ENCODE assay signal across 19 cellular contexts in the genomic region with DNA sequence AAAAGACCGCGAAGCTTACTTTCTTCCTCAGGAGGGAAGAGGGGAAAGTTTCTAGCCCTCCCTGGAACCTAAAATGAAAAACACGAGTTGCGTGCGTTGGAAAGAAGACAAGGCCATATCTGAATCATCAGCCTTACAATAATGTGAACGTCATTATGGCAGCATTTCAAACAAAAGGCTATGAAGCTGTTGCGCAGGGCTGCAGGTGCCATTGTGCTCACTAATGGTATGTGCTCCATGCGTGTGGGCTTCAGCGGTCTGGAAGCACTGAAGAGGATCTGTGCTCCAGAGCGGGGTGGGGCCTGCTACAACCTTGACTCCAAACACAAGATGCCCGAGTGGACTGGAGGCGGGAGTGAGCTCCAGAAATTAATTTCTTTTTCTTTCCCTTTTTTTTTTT. TPM values are rescaled to one million over a fixed set of nuclear protein-coding genes. Genes with fewer than 3 reads are reported as not detected.
DNase-seq lines count a peak whose midpoint lies in the region; ATAC-seq, FAIRE-seq and TF ChIP-seq lines count a peak whose summit lies in the region.
"Had no signal": no experiment of that assay in that cellular context is flagged by ENCODE, and none has a peak within 500 bp of the region (broad histone marks: within the 10 kb centered on the region; RNA-seq: fewer than 3 reads in every experiment).

No MANE protein-coding gene starts in this region.

- H3K9me3 ChIP-seq in HCT116 (ENCODE audit: control insufficient read depth in 1 of 2, insufficient read depth in 1 of 2, low read depth in 1 of 2, low read length in 2 of 2) (no peaks in the 10 kb centered on the region), astrocyte (ENCODE audit: insufficient read depth, low read depth, low read length) (no peaks in the 10 kb centered on the region), neuronal stem cell (replicated peaks in 1 of 2; ENCODE audit: control insufficient read depth in 2 of 2, insufficient read depth in 1 of 2, low read depth in 1 of 2, low read length in 2 of 2) (no peaks in the 10 kb centered on the region)

- H3K4me1 ChIP-seq in HCT116 (ENCODE audit: control insufficient read depth in 1 of 2, insufficient read depth in 2 of 2, low read length in 2 of 2) (peaks cover 69 to 93% of the 10 kb centered on the region in 2 experiments), astrocyte (ENCODE audit: insufficient read depth, low read length) (peaks cover 23% of the 10 kb centered on the region), neuronal stem cell (ENCODE audit: control insufficient read depth in 2 of 2, insufficient read depth in 1 of 2, low read depth in 1 of 2, low read length in 2 of 2) (peaks cover 0 to 1% of the 10 kb centered on the region in 2 donors)

- no peaks in the 10 kb centered on the region for H3K9me3 Mint-ChIP-seq in astrocyte (ENCODE audit: unreplicated experiment)
- H3K9me3 Mint-ChIP-seq: CD4-positive, CD25-positive, alpha-beta regulatory T cell had no signal

- H3K36me3 Mint-ChIP-seq in astrocyte (ENCODE audit: low read depth, unreplicated experiment): no peaks in the 10 kb centered on the region
- H3K36me3 Mint-ChIP-seq: CD4-positive, CD25-positive, alpha-beta regulatory T cell had no signal

- peak overlapping the region; percentile 67; the same call in 1 of the 2 replicates for H3K9ac ChIP-seq in HCT116 (ENCODE audit: low read length)
- H3K9ac ChIP-seq in astrocyte (ENCODE audit: low read length): no peak overlapping the region
- H3K9ac ChIP-seq in neuronal stem cell (ENCODE audit: low read depth, low read length, poor library complexity): no peak overlapping the region
- H3K9ac ChIP-seq: GM23248 had no signal

- RAD21 ChIA-PET in HCT116 (lab: Charles Lee; ENCODE audit: low non-redundant PET in 1 of 2, low total read pairs in 2 of 2, uncharacterized antibody in 2 of 2, unreplicated experiment in 2 of 2): no interaction called here

- H3K27ac Mint-ChIP-seq in astrocyte (ENCODE audit: unreplicated experiment): no peak overlapping the region
- H3K27ac Mint-ChIP-seq: CD4-positive, CD25-positive, alpha-beta regulatory T cell had no signal

- no peak overlapping the region for H4K8ac ChIP-seq in neuronal stem cell (ENCODE audit: low read depth, low read length)

- no CpG with 5 or more reads among the region's 12 CpGs for WGBS in neuronal stem cell (ENCODE audit: extremely low coverage in 2 of 2, insufficient read length in 2 of 2, insufficient replicate concordance in 1 of 2), 2 donors

- no peak for TF ChIP-seq POLR2A in HCT116 (IDR thresholded peaks at IDR 0.05; ENCODE audit: borderline replicate concordance, extremely low read depth, insufficient read depth, insufficient read length)

- no peak overlapping the region for H3K23ac ChIP-seq in neuronal stem cell (ENCODE audit: low read depth, low read length, poor library complexity)

- H3K79me2 ChIP-seq in HCT116 (ENCODE audit: insufficient read depth, low read length) (peaks cover under 1% of the 10 kb centered on the region; the same call in 1 of the 2 replicates), astrocyte (ENCODE audit: insufficient read depth, low read length) (no peaks in the 10 kb centered on the region)

- H3K18ac ChIP-seq in neuronal stem cell (ENCODE audit: low read length): no peak overlapping the region

- FAIRE-seq in astrocyte (lab: Jason Lieb, UNC): no peak
- FAIRE-seq: GM12878, GM18507, HTR-8/SVneo had no signal

- no peak overlapping the region for H2BK15ac ChIP-seq in neuronal stem cell (ENCODE audit: low read length)

- no peak overlapping the region for H2BK12ac ChIP-seq in neuronal stem cell (ENCODE audit: low read length)

- CTCF ChIA-PET in HCT116 (lab: Charles Lee): no interaction called here

- H3K9me2 ChIP-seq in HCT116 (ENCODE audit: insufficient read depth): no peaks in the 10 kb centered on the region

- no peak overlapping the region for H3K4me3 ChIP-seq in HCT116 (replicated peaks in 1 of 2; ENCODE audit: low read depth in 1 of 2, low read length in 2 of 2)
- no peak overlapping the region for H3K4me3 ChIP-seq in astrocyte (ENCODE audit: insufficient read depth, low read depth, low read length)
- H3K4me3 ChIP-seq in neuronal stem cell (ENCODE audit: low read length in 2 of 2): no peak overlapping the region
- H3K4me3 ChIP-seq: GM12878, GM23248 had no signal

- no peaks in the 10 kb centered on the region for H3K36me3 ChIP-seq in HCT116 (ENCODE audit: control insufficient read depth in 1 of 2, insufficient read depth in 2 of 2, low read length in 2 of 2)
- H3K36me3 ChIP-seq in astrocyte (ENCODE audit: insufficient read depth, low read length): no peaks in the 10 kb centered on the region
- no peaks in the 10 kb centered on the region for H3K36me3 ChIP-seq in neuronal stem cell (replicated peaks in 1 of 2; ENCODE audit: control insufficient read depth in 2 of 2, insufficient read depth in 2 of 2, low read length in 2 of 2)

- H2BK5ac ChIP-seq in neuronal stem cell (ENCODE audit: low read length): no peak overlapping the region

- H3K4me2 ChIP-seq in HCT116 (ENCODE audit: low read length) (peak overlapping the region; percentile 54; the same call in 1 of the 2 replicates), astrocyte (ENCODE audit: low read length) (peak overlapping the region; percentile 52), neuronal stem cell (ENCODE audit: insufficient read depth, low read length, poor library complexity, severe bottlenecking) (no peak overlapping the region)

- H4K20me1 ChIP-seq in HCT116 (ENCODE audit: insufficient read depth) (no peaks in the 10 kb centered on the region), astrocyte (ENCODE audit: insufficient read depth, low read length) (no peaks in the 10 kb centered on the region)

- H2AFZ ChIP-seq in HCT116 (ENCODE audit: low read depth, low read length, poor library complexity, severe bottlenecking): no peak overlapping the region
- H2AFZ ChIP-seq in astrocyte (ENCODE audit: low read depth, low read length): peak overlapping the region; percentile 28
- H2AFZ ChIP-seq in neuronal stem cell (ENCODE audit: low read length): peak overlapping the region; percentile 57
- H2AFZ ChIP-seq: GM23248 had no signal

- TF ChIP-seq CTCF in HCT116 (IDR thresholded peaks at IDR 0.05 in 2 of 3, conservative IDR thresholded peaks at IDR 0.05 in 1 of 3; ENCODE audit: borderline replicate concordance in 1 of 3, insufficient read depth in 1 of 3, low read depth in 2 of 3, low read length in 2 of 3) (no peak), astrocyte (IDR thresholded peaks at IDR 0.05; ENCODE audit: insufficient read depth, low read depth, low read length) (no peak)

- no peak overlapping the region for H3K4me3 Mint-ChIP-seq in astrocyte (ENCODE audit: unreplicated experiment)
- H3K4me3 Mint-ChIP-seq: CD4-positive, CD25-positive, alpha-beta regulatory T cell had no signal

- no peak overlapping the region for H3K14ac ChIP-seq in neuronal stem cell (ENCODE audit: low read length)

- H3K4ac ChIP-seq in neuronal stem cell (ENCODE audit: low read length): no peak overlapping the region

- H3K27me3 ChIP-seq in HCT116 (ENCODE audit: insufficient read depth, low read length) (no peaks in the 10 kb centered on the region), astrocyte (ENCODE audit: insufficient read depth, low read length) (no peaks in the 10 kb centered on the region), neuronal stem cell (ENCODE audit: control insufficient read depth in 3 of 3, insufficient read depth in 3 of 3, low read depth in 1 of 3, low read length in 3 of 3) (no peaks in the 10 kb centered on the region)

- DNase-seq in HCT116 (ENCODE audit: low read depth, low spot score) (no peak), astrocyte (ENCODE audit: low read depth) (peak; percentile 94), neuronal stem cell (ENCODE audit: low spot score) (no peak), caudate nucleus (lab: John Stamatoyannopoulos, UW) (no peak), foreskin melanocyte (no peak)
- DNase-seq: ACHN; CD4-positive, CD25-positive, alpha-beta regulatory T cell; DMS53; GM23248; KG1; NCI-H1092; NCI-H226; NCI-H526 treated with DMSO at 0.1 percent for 48 hours; RPMI8226 had no signal

- POLR2A ChIA-PET in HCT116 (lab: Charles Lee): interaction anchor here (0.9 to 1.5 kb wide), 2 partner anchors 14 to 16 kb away, joined by 3 to 6 read pairs; no protein-coding TSS in a partner anchor

- TF ChIP-seq RAD21 in HCT116 (IDR thresholded peaks at IDR 0.05; ENCODE audit: low read depth): no peak

- H3K4me1 Mint-ChIP-seq in astrocyte (ENCODE audit: low read depth, unreplicated experiment): peaks cover 2% of the 10 kb centered on the region

- no TSS peak for BruUV-seq in HCT116 (replicated peaks; lab: Mats Ljungman, UMichigan)

- H3K79me1 ChIP-seq in neuronal stem cell (ENCODE audit: low read depth, low read length): no peaks in the 10 kb centered on the region

- no peaks in the 10 kb centered on the region for H3K27me3 Mint-ChIP-seq in astrocyte (ENCODE audit: low read depth, unreplicated experiment)
- H3K27me3 Mint-ChIP-seq: CD4-positive, CD25-positive, alpha-beta regulatory T cell had no signal

- no peak overlapping the region for H2BK120ac ChIP-seq in neuronal stem cell (ENCODE audit: low read depth, low read length)

- ATAC-seq in HCT116 (no peak), esophagus mucosa (peak; percentile 62), SK-N-SH treated with all-trans-retinoic acid at 6 μM for 48 hours (no peak)

- H2AK5ac ChIP-seq in neuronal stem cell (ENCODE audit: low read depth, low read length): no peak overlapping the region

- peak overlapping the region; percentile 99 for H3K27ac ChIP-seq in HCT116 (ENCODE audit: low read depth, low read length)
- H3K27ac ChIP-seq in astrocyte (ENCODE audit: low read depth, low read length): peak overlapping the region; percentile 31
- no peak overlapping the region for H3K27ac ChIP-seq in neuronal stem cell (replicated peaks; ENCODE audit: low read length)
- no peak overlapping the region for H3K27ac ChIP-seq in caudate nucleus (ENCODE audit: low read depth, low read length)
- H3K27ac ChIP-seq: GM23248 had no signal

- H4K91ac ChIP-seq in neuronal stem cell (ENCODE audit: low read depth, low read length, poor library complexity): no peak overlapping the region

- intact Hi-C loops in HCT116 (cut with micrococcal nuclease): no loop called here

TF ChIP-seq in HCT116, 20 proteins besides CTCF, POLR2A, EP300 and RAD21:
- TF ChIP-seq TCF7L2 (IDR thresholded peaks at IDR 0.05; ENCODE audit: borderline replicate concordance, extremely low read depth, insufficient read depth, insufficient read length): peak; percentile 58
- TF ChIP-seq ELF1 (IDR thresholded peaks at IDR 0.05; ENCODE audit: borderline replicate concordance, low read depth): no peak
TF ChIP-seq in HCT116: peak in this region for 1.

RNA-seq across cellular contexts. Expression of a gene that starts 12.1 kb away (rescaled TPM):
- total RNA-seq in HCT116 (2021; ENCODE audit: unreplicated experiment): 689 TPM
- polyA plus RNA-seq in HCT116 (2012): 259 and 345 TPM in 2 replicates
- 127 and 149 TPM in 2 replicates for total RNA-seq in astrocyte
- total RNA-seq in esophagus mucosa: 83.7 TPM
- polyA plus RNA-seq in neuronal stem cell (2013, experiment 1 of 2): 142 TPM
- 142 TPM for polyA plus RNA-seq in neuronal stem cell (2013, experiment 2 of 2)

RNA-seq across cellular contexts. Expression of a gene that starts 26.5 kb away (rescaled TPM):
- 69.9 TPM for total RNA-seq in HCT116 (2021; ENCODE audit: unreplicated experiment)
- polyA plus RNA-seq in HCT116 (2012): 21.3 and 32.8 TPM in 2 replicates
- 26.4 and 31.3 TPM in 2 replicates for total RNA-seq in astrocyte
- total RNA-seq in esophagus mucosa: 19.7 TPM
- polyA plus RNA-seq in neuronal stem cell (2013, experiment 1 of 2): 38.8 TPM
- polyA plus RNA-seq in neuronal stem cell (2013, experiment 2 of 2): 40.0 TPM

Comparison
In these comparisons a context has a peak if more than half of its experiments do, and no peak if none do; other contexts are left out.
1. H3K27ac ChIP-seq: peak in HCT116 (single experiment) and astrocyte (single experiment); none in neuronal stem cell (single experiment) and caudate nucleus (single experiment).